In genomic region chr5:131462479-131462878, GRCh38 we compare ENCODE assay signal across 1 cellular context.
TF ChIP-seq lines count a peak whose summit lies in the region.

No MANE protein-coding gene starts in this region.

TF ChIP-seq in HEK293, 187 proteins besides CTCF, POLR2A, EP300 and RAD21 (continued from another document):
- TF ChIP-seq TSHZ1 (tag by site-specific recombination; IDR thresholded peaks at IDR 0.05; ENCODE audit: borderline replicate concordance) = peak; percentile 27; the same call in 1 of the 2 replicates
- TF ChIP-seq SCRT2 (tag by site-specific recombination; IDR thresholded peaks at IDR 0.05) = 0 out of 2 replicates have a peak, but pooled peaks have one; percentile 16
- peak; percentile 61 for TF ChIP-seq PRDM6 (tag by site-specific recombination; IDR thresholded peaks at IDR 0.05)
- TF ChIP-seq WT1 (tag by site-specific recombination; IDR thresholded peaks at IDR 0.05) = peak; percentile 88
